ENCODE assay signal across 23 cellular contexts in the genomic region with DNA sequence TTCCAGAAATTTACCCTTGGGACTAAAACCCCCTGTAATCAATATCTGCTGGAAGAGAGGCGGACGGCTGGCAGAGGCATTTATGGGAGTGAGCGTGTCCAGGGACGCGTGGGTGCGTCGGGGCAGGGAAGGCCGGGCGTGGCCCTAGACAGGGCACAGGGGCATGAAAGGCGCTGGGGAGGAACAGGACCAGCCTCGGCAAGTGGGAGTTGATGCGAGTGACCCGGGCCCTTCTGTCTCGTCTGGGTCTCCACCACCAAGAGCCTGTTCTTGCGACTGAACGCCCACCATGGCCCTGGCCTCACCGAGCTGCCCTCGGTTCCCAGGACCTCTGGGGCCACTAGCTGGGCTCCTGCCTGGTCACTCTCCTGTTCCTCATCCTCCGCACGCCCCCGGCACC. TPM values are rescaled to one million over a fixed set of nuclear protein-coding genes. Genes with fewer than 3 reads are reported as not detected.
DNase-seq lines count a peak whose midpoint lies in the region; ATAC-seq and TF ChIP-seq lines count a peak whose summit lies in the region.
"Had no signal": no experiment of that assay in that cellular context is flagged by ENCODE, and none has a peak within 500 bp of the region (broad histone marks: within the 10 kb centered on the region; RNA-seq: fewer than 3 reads in every experiment).

No MANE protein-coding gene starts in this region.

- H4K91ac ChIP-seq in IMR-90 (ENCODE audit: insufficient read depth, low read depth, low read length), result no peak overlapping the region

- H3K4ac ChIP-seq in IMR-90 (ENCODE audit: low read depth, low read length), result no peak overlapping the region

- H3K4me3 ChIP-seq in IMR-90 (ENCODE audit: insufficient read depth, low read depth, low read length) (no peak overlapping the region), colonic mucosa (no peak overlapping the region), osteoblast (ENCODE audit: insufficient read depth, low read length) (no peak overlapping the region), tibial nerve (no peak overlapping the region), adrenal gland (no peak overlapping the region)
- H3K4me3 ChIP-seq: dorsolateral prefrontal cortex, stomach had no signal

- H2AFZ ChIP-seq in IMR-90 (replicated peaks; ENCODE audit: low read length, poor library complexity), result no peak overlapping the region
- no peak overlapping the region for H2AFZ ChIP-seq in osteoblast (ENCODE audit: low read length)

- no peak overlapping the region for H3K9ac ChIP-seq in IMR-90 (ENCODE audit: low read depth, low read length)
- no peak overlapping the region for H3K9ac ChIP-seq in colonic mucosa (ENCODE audit: low read depth in 2 of 2, low read length in 2 of 2)

- H4K8ac ChIP-seq in IMR-90 (ENCODE audit: low read depth in 2 of 2, low read length in 2 of 2), result peak overlapping the region in 1 of 2 experiments; percentile 56; a peak in 1 of 4 replicates

- peaks cover 71% of the 10 kb centered on the region for H4K20me1 ChIP-seq in IMR-90 (ENCODE audit: insufficient read depth, low read length)
- peaks cover 92% of the 10 kb centered on the region for H4K20me1 ChIP-seq in osteoblast (ENCODE audit: insufficient read depth, low read length)

- H3K9me3 ChIP-seq in IMR-90 (ENCODE audit: control insufficient read depth, insufficient read depth, low read length), result no peaks in the 10 kb centered on the region
- no peaks in the 10 kb centered on the region for H3K9me3 ChIP-seq in colonic mucosa
- H3K9me3 ChIP-seq in osteoblast (ENCODE audit: low read depth, low read length), result no peaks in the 10 kb centered on the region
- H3K9me3 ChIP-seq in tibial nerve, result no peaks in the 10 kb centered on the region
- no peaks in the 10 kb centered on the region for H3K9me3 ChIP-seq in adrenal gland (replicated peaks in 1 of 3)
- H3K9me3 ChIP-seq: neutrophil, stomach had no signal

- H3K27ac ChIP-seq in IMR-90 (ENCODE audit: insufficient read depth, low read length) (no peak overlapping the region), colonic mucosa (peak overlapping the region; percentile 12), osteoblast (ENCODE audit: low read depth, low read length) (peak overlapping the region; percentile 77), tibial nerve (peak overlapping the region; percentile 70 to 92 (median 80)), adrenal gland (peak overlapping the region in 1 of 5 donors; percentile 34)
- H3K27ac ChIP-seq: epithelial cell of prostate, neutrophil had no signal

- H3K9me1 ChIP-seq in IMR-90 (ENCODE audit: insufficient read depth, low read length), result peaks cover 12% of the 10 kb centered on the region

- POLR2A ChIA-PET in IMR-90 (lab: Charles Lee; ENCODE audit: unreplicated experiment), result no interaction called here

- peaks cover 9% of the 10 kb centered on the region for H3K36me3 ChIP-seq in IMR-90 (ENCODE audit: control insufficient read depth, insufficient read depth, low read length)
- H3K36me3 ChIP-seq in colonic mucosa, result no peaks in the 10 kb centered on the region
- H3K36me3 ChIP-seq in osteoblast (ENCODE audit: insufficient read depth, low read length), result peaks cover 5% of the 10 kb centered on the region
- H3K36me3 ChIP-seq in tibial nerve, result peaks cover 0 to 26% (median 0%) of the 10 kb centered on the region in 3 donors
- no peaks in the 10 kb centered on the region for H3K36me3 ChIP-seq in adrenal gland (replicated peaks in 1 of 2)

- WGBS in IMR-90 (ENCODE audit: extremely low coverage in 2 of 2, insufficient read length in 1 of 2), 2 experiments, result 90% methylated on average over 11 of the region's 21 CpGs; no CpG with 5 or more reads in 1 of the 2 experiments
- 68 to 78% methylated on average over 17 to 21 of the region's 21 CpGs for WGBS in tibial nerve, 2 donors
- WGBS in adrenal gland, 4 donors, result 95 to 96% (median 96%) methylated on average over 10 to 21 of the region's 21 CpGs

- TF ChIP-seq POLR2A in IMR-90 (IDR thresholded peaks at IDR 0.05; ENCODE audit: low read depth, low read length) (no peak), tibial nerve (IDR thresholded peaks at IDR 0.05) (no peak), adrenal gland (IDR thresholded peaks at IDR 0.05) (no peak)

- ATAC-seq in IMR-90 (ENCODE audit: low read depth), result no peak
- ATAC-seq in GM18520 (IDR thresholded peaks at IDR 0.05; ENCODE audit: unreplicated experiment), result no peak
- ATAC-seq: activated CD8-positive, alpha-beta T cell treated with anti-CD3 and anti-CD28 coated beads for 36 hours had no signal

- BruUV-seq in IMR-90 (replicated peaks; lab: Mats Ljungman, UMichigan), result no TSS peak

- DNase-seq in IMR-90 (no peak), colonic mucosa (no peak), osteoblast (ENCODE audit: insufficient read length, low spot score, missing footprints) (no peak), tibial nerve (ENCODE audit: low spot score in 2 of 2) (no peak), HPDE6-E6E7 (ENCODE audit: extremely low spot score) (no peak), adrenal gland (no peak)
- DNase-seq: activated CD4-positive, CD25-positive, alpha-beta regulatory T cell treated with anti-CD3 and anti-CD28 coated beads, Interleukin-2, amount 50 U/mL, for 72 hours; activated CD8-positive, alpha-beta T cell treated with anti-CD3 and anti-CD28 coated beads for 36 hours; activated naive CD4-positive, alpha-beta T cell treated with Interleukin-2 at 50 U/mL for 16 hours; CD4-positive, alpha-beta T cell; dorsolateral prefrontal cortex; hippocampal formation; NCI-H1048; NCI-H2029; NCI-H345; NCI-H774; retina; SHP77 treated with DMSO at 0.1 percent for 48 hours; stimulated activated CD4-positive, alpha-beta T cell treated with anti-CD3 and anti-CD28 coated beads, Interleukin-15, amount 100 ng/mL, for 24 hours; stomach had no signal

- no peak for TF ChIP-seq EP300 in tibial nerve (IDR thresholded peaks at IDR 0.05)

- H3K4me1 ChIP-seq in IMR-90 (ENCODE audit: control insufficient read depth, insufficient read depth, low read length) (peaks cover 11% of the 10 kb centered on the region), colonic mucosa (peaks cover 19% of the 10 kb centered on the region), osteoblast (ENCODE audit: insufficient read depth, low read length) (peaks cover 20% of the 10 kb centered on the region), tibial nerve (peaks cover 0 to 94% (median 42%) of the 10 kb centered on the region in 4 donors), adrenal gland (replicated peaks in 1 of 2) (peaks cover 0 to 9% of the 10 kb centered on the region in 2 donors)

- peaks cover 41 to 95% of the 10 kb centered on the region in 2 experiments for H3K79me1 ChIP-seq in IMR-90 (ENCODE audit: low read depth in 1 of 2, low read length in 2 of 2)

- intact Hi-C loops in IMR-90 (cut with micrococcal nuclease) (no loop called here), colonic mucosa (cut with DNase I) (no loop called here), adrenal gland (cut with DNase I) (no loop called here)

- no peak overlapping the region for H2BK5ac ChIP-seq in IMR-90 (ENCODE audit: low read depth, low read length, poor library complexity, severe bottlenecking)

- CTCF ChIA-PET in IMR-90 (lab: Yijun Ruan, JAX), result no interaction called here

- dilution Hi-C loops in IMR-90 (cut with HindIII; ENCODE audit: low sequenced_read_pairs, unreplicated experiment), result no loop called here

- no peak for TF ChIP-seq RAD21 in IMR-90 (IDR thresholded peaks at IDR 0.05; ENCODE audit: low read length)

- no peaks in the 10 kb centered on the region for H3K27me3 ChIP-seq in IMR-90 (ENCODE audit: control insufficient read depth, insufficient read depth, low read length)
- no peaks in the 10 kb centered on the region for H3K27me3 ChIP-seq in colonic mucosa
- no peaks in the 10 kb centered on the region for H3K27me3 ChIP-seq in osteoblast (ENCODE audit: insufficient read depth, low read length)
- no peaks in the 10 kb centered on the region for H3K27me3 ChIP-seq in tibial nerve
- H3K27me3 ChIP-seq in adrenal gland, result no peaks in the 10 kb centered on the region
- H3K27me3 ChIP-seq: dorsolateral prefrontal cortex, neutrophil, stomach had no signal

- H3K23ac ChIP-seq in IMR-90 (ENCODE audit: low read depth, low read length), result no peak overlapping the region

- no peak overlapping the region; the same call in 1 of the 2 replicates for H2AK5ac ChIP-seq in IMR-90 (ENCODE audit: low read depth, low read length)

- no peak overlapping the region for H3K14ac ChIP-seq in IMR-90 (replicated peaks; ENCODE audit: low read depth, low read length)

- H2BK15ac ChIP-seq in IMR-90 (ENCODE audit: low read depth, low read length), result no peak overlapping the region

- no peak overlapping the region for H2BK20ac ChIP-seq in IMR-90 (ENCODE audit: low read depth, low read length)

- peaks cover 86% of the 10 kb centered on the region for H3K79me2 ChIP-seq in osteoblast (ENCODE audit: insufficient read depth, low read length)

- H3K4me2 ChIP-seq in IMR-90 (ENCODE audit: low read depth, low read length) (no peak overlapping the region), osteoblast (ENCODE audit: insufficient read depth, low read length) (no peak overlapping the region)

- peak overlapping the region; percentile 73 for H2AK9ac ChIP-seq in IMR-90 (replicated peaks; ENCODE audit: low read depth, low read length, poor library complexity)

- H3K56ac ChIP-seq in IMR-90 (ENCODE audit: extremely low read depth, insufficient read depth, low read length), result no peak overlapping the region

- no peak overlapping the region for H4K5ac ChIP-seq in IMR-90 (ENCODE audit: low read depth, low read length)

- H2BK120ac ChIP-seq in IMR-90 (ENCODE audit: low read depth, low read length), result no peak overlapping the region

- in situ Hi-C loops in IMR-90 (cut with MboI; ENCODE audit: low sequenced_read_pairs), result no loop called here

- TF ChIP-seq CTCF in IMR-90 (conservative IDR thresholded peaks at IDR 0.05; ENCODE audit: low read depth, low read length), result no peak
- no peak for TF ChIP-seq CTCF in colonic mucosa (IDR thresholded peaks at IDR 0.05)
- no peak for TF ChIP-seq CTCF in osteoblast (IDR thresholded peaks at IDR 0.05; ENCODE audit: extremely low read depth, low read depth, low read length)
- no peak for TF ChIP-seq CTCF in tibial nerve (IDR thresholded peaks at IDR 0.05)
- no peak for TF ChIP-seq CTCF in adrenal gland (IDR thresholded peaks at IDR 0.05)

- no peak overlapping the region for H3K18ac ChIP-seq in IMR-90 (ENCODE audit: low read depth, low read length)

TF ChIP-seq in IMR-90, 13 proteins besides CTCF, POLR2A, EP300 and RAD21 (continues in another document):
- no peak for TF ChIP-seq NFE2L2 (IDR thresholded peaks at IDR 0.05; ENCODE audit: low read depth, low read length)

RNA-seq across cellular contexts. Expression of gene OSBPL5, which starts 17.5 kb away (rescaled TPM):
- total RNA-seq in IMR-90 (2012; rRNA removed), result 14.4 and 14.9 TPM in 2 replicates
- polyA plus RNA-seq in IMR-90 (2012; rRNA removed), result 22.3 and 24.1 TPM in 2 replicates
- polyA plus RNA-seq in IMR-90 (2012; cell fraction: cytosol; rRNA removed), result 14.5 and 18.6 TPM in 2 replicates
- polyA plus RNA-seq in IMR-90 (2012; cell fraction: nucleus; rRNA removed; ENCODE audit: low replicate concordance), result 66.7 and 137 TPM in 2 replicates
- 10 to 100 TPM; 34.0 to 69.5 TPM for total RNA-seq in colonic mucosa
- 46.0 and 49.9 TPM in 2 replicates for total RNA-seq in osteoblast
- 100 to 1,000 TPM in 2 of 4 donors, 10 to 100 TPM in 2; 58.8 to 168 (median 106) TPM for total RNA-seq in tibial nerve
- total RNA-seq in adrenal gland, result 10 to 100 TPM; 12.0 to 29.3 (median 21.8) TPM
- polyA plus RNA-seq in adrenal gland, result 10 to 100 TPM in 2 of 3 donors, 1 to 10 TPM in 1; 2.7 to 30.6 (median 18.9) TPM
